ENCODE assay signal across 19 cellular contexts in the genomic region with DNA sequence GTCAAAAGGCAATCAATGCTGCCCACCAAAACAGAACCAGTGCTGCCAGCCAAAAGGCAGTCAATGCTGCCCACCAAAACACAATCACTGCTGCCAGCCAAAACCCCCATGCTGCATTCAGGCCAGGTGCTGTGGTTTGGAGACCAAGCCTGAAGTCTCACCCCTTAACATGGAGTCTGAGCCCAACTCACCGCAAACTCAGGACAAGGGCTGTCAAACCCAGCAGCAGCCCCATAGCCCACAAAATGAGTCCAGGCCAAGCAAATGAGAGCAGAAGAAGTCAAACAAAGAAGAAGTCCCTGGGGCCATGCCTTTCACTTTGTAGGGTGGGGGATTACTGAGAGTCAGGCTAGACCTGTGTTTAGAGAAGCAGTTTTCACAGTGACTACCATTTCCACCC. TPM values are rescaled to one million over a fixed set of nuclear protein-coding genes. Genes with fewer than 3 reads are reported as not detected.
A peak's percentile ranks its signal among the peaks of the same experiment; 100 is the strongest.
DNase-seq lines count a peak whose midpoint lies in the region; ATAC-seq and TF ChIP-seq lines count a peak whose summit lies in the region.
"Had no signal": no experiment of that assay in that cellular context is flagged by ENCODE, and none has a peak within 500 bp of the region (broad histone marks: within the 10 kb centered on the region; RNA-seq: fewer than 3 reads in every experiment).

No MANE protein-coding gene starts in this region.

- H2AFZ ChIP-seq in SK-N-SH (ENCODE audit: low read depth) = peak overlapping the region; percentile 4; the same call in 1 of the 2 replicates

- POLR2A ChIA-PET in SK-N-SH (lab: Yijun Ruan, JAX) = no interaction called here

- H3K27ac ChIP-seq in SK-N-SH (ENCODE audit: low read depth in 2 of 2, low read length in 1 of 2) (peak overlapping the region in 1 of 2 experiments; percentile 89; a peak in 2 of 4 replicates), RWPE2 (ENCODE audit: poor library complexity, severe bottlenecking) (peak overlapping the region; percentile 68), esophagus muscularis mucosa (replicated peaks in 1 of 4) (peak overlapping the region; percentile 42 to 67 (median 64))
- H3K27ac ChIP-seq: 22Rv1; BLaER1 treated with 17β-estradiol and CSF1 and Interleukin-3, amounts not matched to agents 10 nM and 100 nM had no signal

- no peak overlapping the region for H3K4me3 ChIP-seq in SK-N-SH (ENCODE audit: low read depth in 2 of 2, low read length in 1 of 2)
- H3K4me3 ChIP-seq in RWPE2 (ENCODE audit: severe bottlenecking) = no peak overlapping the region
- H3K4me3 ChIP-seq in esophagus muscularis mucosa = no peak overlapping the region
- peak overlapping the region; percentile 1 for H3K4me3 ChIP-seq in skeletal muscle satellite cell (ENCODE audit: low read length)
- H3K4me3 ChIP-seq: BLaER1 treated with 17β-estradiol and CSF1 and Interleukin-3, amounts not matched to agents 10 nM and 100 nM had no signal

- H4K20me1 ChIP-seq in SK-N-SH (ENCODE audit: insufficient read depth) = no peaks in the 10 kb centered on the region
- H4K20me1 ChIP-seq: BLaER1 treated with 17β-estradiol and CSF1 and Interleukin-3, amounts not matched to agents 10 nM and 100 nM had no signal

- H3K27me3 Mint-ChIP-seq in progenitor cell of endocrine pancreas = no peaks in the 10 kb centered on the region

- WGBS in SK-N-SH (ENCODE audit: low lambda C conversion rate) = no CpG with 5 or more reads among the region's 1 CpG
- WGBS in esophagus muscularis mucosa = no CpG with 5 or more reads among the region's 1 CpG

- no peaks in the 10 kb centered on the region for H3K27me3 ChIP-seq in SK-N-SH (ENCODE audit: insufficient read depth)
- no peaks in the 10 kb centered on the region for H3K27me3 ChIP-seq in RWPE2 (ENCODE audit: insufficient read depth, poor library complexity, severe bottlenecking)
- H3K27me3 ChIP-seq in esophagus muscularis mucosa = no peaks in the 10 kb centered on the region
- no peaks in the 10 kb centered on the region for H3K27me3 ChIP-seq in skeletal muscle satellite cell (ENCODE audit: control insufficient read depth, insufficient read depth, low read length)
- H3K27me3 ChIP-seq: BLaER1 treated with 17β-estradiol and CSF1 and Interleukin-3, amounts not matched to agents 10 nM and 100 nM had no signal

- H3K9me3 ChIP-seq in SK-N-SH (no peaks in the 10 kb centered on the region), RWPE2 (ENCODE audit: severe bottlenecking) (no peaks in the 10 kb centered on the region), esophagus muscularis mucosa (no peaks in the 10 kb centered on the region), skeletal muscle satellite cell (replicated peaks; ENCODE audit: low read length) (no peaks in the 10 kb centered on the region)
- H3K9me3 ChIP-seq: BLaER1 treated with 17β-estradiol and CSF1 and Interleukin-3, amounts not matched to agents 10 nM and 100 nM had no signal

- TF ChIP-seq CTCF in SK-N-SH (IDR thresholded peaks at IDR 0.05) (no peak), RWPE2 (IDR thresholded peaks at IDR 0.05; ENCODE audit: poor library complexity, severe bottlenecking) (no peak), esophagus muscularis mucosa (IDR thresholded peaks at IDR 0.05) (no peak), progenitor cell of endocrine pancreas (IDR thresholded peaks at IDR 0.05; ENCODE audit: unreplicated experiment) (no peak)

- peaks cover 0 to 32% of the 10 kb centered on the region in 2 experiments; a peak in 2 of 4 replicates for H3K4me1 ChIP-seq in SK-N-SH (ENCODE audit: control insufficient read depth in 1 of 2, insufficient read depth in 2 of 2, low read depth in 1 of 2, low read length in 1 of 2)
- peaks cover 54% of the 10 kb centered on the region for H3K4me1 ChIP-seq in RWPE2 (ENCODE audit: insufficient read depth, poor library complexity, severe bottlenecking)
- peaks cover 0 to 39% (median 37%) of the 10 kb centered on the region in 4 donors for H3K4me1 ChIP-seq in esophagus muscularis mucosa
- peaks cover 21% of the 10 kb centered on the region for H3K4me1 ChIP-seq in skeletal muscle satellite cell (ENCODE audit: control insufficient read depth, insufficient read depth, low read length)

- peaks cover 22% of the 10 kb centered on the region for H3F3A ChIP-seq in SK-N-SH (replicated peaks; ENCODE audit: insufficient read depth)

- H3K4me3 Mint-ChIP-seq in progenitor cell of endocrine pancreas (ENCODE audit: low read depth) = no peak overlapping the region
- H3K4me3 Mint-ChIP-seq: CD4-positive, CD25-positive, alpha-beta regulatory T cell had no signal

- no peaks in the 10 kb centered on the region for H3K36me3 Mint-ChIP-seq in progenitor cell of endocrine pancreas (ENCODE audit: insufficient read depth)
- H3K36me3 Mint-ChIP-seq: CD4-positive, CD25-positive, alpha-beta regulatory T cell had no signal

- DNase-seq in SK-N-SH = no peak
- no peak for DNase-seq in RWPE2 (ENCODE audit: low spot score)
- no peak for DNase-seq in esophagus muscularis mucosa (ENCODE audit: extremely low spot score)
- DNase-seq in NK-92 (lab: John Stamatoyannopoulos, UW; ENCODE audit: unreplicated experiment) = no peak
- DNase-seq in kidney tubule cell (ENCODE audit: low spot score) = no peak
- DNase-seq in progenitor cell of endocrine pancreas (ENCODE audit: low spot score, unreplicated experiment) = no peak
- DNase-seq: Calu3; CD4-positive, CD25-positive, alpha-beta regulatory T cell; DMS 273 treated with DMSO at 0.1 percent for 48 hours; DMS79 had no signal

- H3K4me2 ChIP-seq in SK-N-SH = peak overlapping the region; percentile 66
- peak overlapping the region; percentile 34 for H3K4me2 ChIP-seq in skeletal muscle satellite cell (ENCODE audit: low read length)

- H3K9ac ChIP-seq in SK-N-SH (peak overlapping the region; percentile 22; the same call in 1 of the 2 replicates), skeletal muscle satellite cell (ENCODE audit: low read depth, low read length) (no peak overlapping the region)
- H3K9ac ChIP-seq: BLaER1 treated with 17β-estradiol and CSF1 and Interleukin-3, amounts not matched to agents 10 nM and 100 nM had no signal

- TF ChIP-seq RAD21 in SK-N-SH (IDR thresholded peaks at IDR 0.05; ENCODE audit: low read length) = no peak

- H3K79me2 ChIP-seq in SK-N-SH (ENCODE audit: insufficient read depth) = no peaks in the 10 kb centered on the region

- intact Hi-C loops in esophagus muscularis mucosa (cut with DNase I) = loop anchor here (5.0 kb wide), 1 partner anchor 338 kb away; no protein-coding TSS in a partner anchor

- ATAC-seq in SK-N-SH treated with all-trans-retinoic acid at 6 μM for 48 hours (no peak), RWPE2 (ENCODE audit: low read depth) (no peak)
- ATAC-seq: HCT116, HepG2 had no signal

- no peak for TF ChIP-seq EP300 in SK-N-SH (IDR thresholded peaks at IDR 0.05; ENCODE audit: borderline replicate concordance in 1 of 2, low read depth in 1 of 2, low read length in 1 of 2)
- TF ChIP-seq EP300 in esophagus muscularis mucosa (IDR thresholded peaks at IDR 0.05) = no peak

- no peak for TF ChIP-seq POLR2A in esophagus muscularis mucosa (IDR thresholded peaks at IDR 0.05; ENCODE audit: low read depth)

- no peak overlapping the region for H3K27ac Mint-ChIP-seq in progenitor cell of endocrine pancreas
- H3K27ac Mint-ChIP-seq: CD4-positive, CD25-positive, alpha-beta regulatory T cell had no signal

- H3K36me3 ChIP-seq in SK-N-SH (replicated peaks in 1 of 2; ENCODE audit: control insufficient read depth in 1 of 2, insufficient read depth in 2 of 2, low read length in 1 of 2) (no peaks in the 10 kb centered on the region), RWPE2 (ENCODE audit: low read depth) (no peaks in the 10 kb centered on the region), esophagus muscularis mucosa (no peaks in the 10 kb centered on the region), skeletal muscle satellite cell (ENCODE audit: insufficient read depth, low read length) (no peaks in the 10 kb centered on the region)
- H3K36me3 ChIP-seq: BLaER1 treated with 17β-estradiol and CSF1 and Interleukin-3, amounts not matched to agents 10 nM and 100 nM had no signal

- peaks cover 49% of the 10 kb centered on the region for H3K9me3 Mint-ChIP-seq in progenitor cell of endocrine pancreas (ENCODE audit: low read depth)

- no peaks in the 10 kb centered on the region for H3K9me2 ChIP-seq in SK-N-SH

- no peaks in the 10 kb centered on the region for H3K4me1 Mint-ChIP-seq in progenitor cell of endocrine pancreas (ENCODE audit: low read depth)

- CTCF ChIA-PET in SK-N-SH (lab: Yijun Ruan, JAX) = no interaction called here

TF ChIP-seq in SK-N-SH, 30 proteins besides CTCF, POLR2A, EP300 and RAD21 (continues in another document):
- no peak for TF ChIP-seq TEAD4 (IDR thresholded peaks at IDR 0.05; ENCODE audit: borderline replicate concordance, insufficient read depth)

TF ChIP-seq in SK-N-SH treated with all-trans-retinoic acid at 6 μM for 48 hours, 23 proteins besides CTCF, POLR2A, EP300 and RAD21 (continues in another document):
- TF ChIP-seq BACH2 (CRISPR knock-in tag; IDR thresholded peaks at IDR 0.05; ENCODE audit: borderline replicate concordance) (no peak), SNAI2 (CRISPR knock-in tag; IDR thresholded peaks at IDR 0.05) (no peak)

RNA-seq across cellular contexts. Expression of gene SMCP, which starts 6.4 kb away (rescaled TPM):
- polyA plus RNA-seq in SK-N-SH (2012; rRNA removed) = not detected in 2 replicates
- not detected in 2 replicates for polyA plus RNA-seq in SK-N-SH (2012; cell fraction: cytosol; rRNA removed)
- polyA plus RNA-seq in SK-N-SH (2012; cell fraction: nucleus; rRNA removed) = not detected in 2 replicates
- total RNA-seq in esophagus muscularis mucosa (not detected), progenitor cell of endocrine pancreas (not detected in 2 replicates)
- total RNA-seq in skeletal muscle satellite cell (2012; rRNA removed) = not detected in 2 replicates
- total RNA-seq: A673; Calu3; CD4-positive, CD25-positive, alpha-beta regulatory T cell; G401; H4; HepG2 had no signal
- polyA plus RNA-seq: CD4-positive, CD25-positive, alpha-beta regulatory T cell; HepG2 had no signal

RNA-seq across cellular contexts. Expression of gene IVL, which starts 23.8 kb away (rescaled TPM):
- polyA plus RNA-seq in SK-N-SH (2012; rRNA removed) = 0.64 and 0.86 TPM in 2 replicates
- polyA plus RNA-seq in SK-N-SH (2012; cell fraction: cytosol; rRNA removed) = 0.42 TPM in 2 replicates
- 0.83 and 1.1 TPM in 2 replicates for polyA plus RNA-seq in SK-N-SH (2012; cell fraction: nucleus; rRNA removed)
- total RNA-seq in esophagus muscularis mucosa = not detected
- not detected in 2 replicates for total RNA-seq in skeletal muscle satellite cell (2012; rRNA removed)
- total RNA-seq in progenitor cell of endocrine pancreas = not detected in 2 replicates
- total RNA-seq: A673; CD4-positive, CD25-positive, alpha-beta regulatory T cell; G401; H4; HepG2 had no signal
- polyA plus RNA-seq: CD4-positive, CD25-positive, alpha-beta regulatory T cell; HepG2 had no signal

RNA-seq across cellular contexts. Expression of gene LCE7A, which starts 24.7 kb away (rescaled TPM):
- not detected in 2 replicates for polyA plus RNA-seq in SK-N-SH (2012; rRNA removed)
- polyA plus RNA-seq in SK-N-SH (2012; cell fraction: cytosol; rRNA removed) = not detected in 2 replicates
- not detected in 2 replicates for polyA plus RNA-seq in SK-N-SH (2012; cell fraction: nucleus; rRNA removed)
- total RNA-seq in esophagus muscularis mucosa (not detected), progenitor cell of endocrine pancreas (not detected in 2 replicates)
- total RNA-seq in skeletal muscle satellite cell (2012; rRNA removed) = not detected in 2 replicates
- total RNA-seq: A673; Calu3; CD4-positive, CD25-positive, alpha-beta regulatory T cell; G401; H4; HepG2 had no signal
- polyA plus RNA-seq: CD4-positive, CD25-positive, alpha-beta regulatory T cell; HepG2 had no signal

RNA-seq across cellular contexts. Expression of gene LCE6A, which starts 41.9 kb away (rescaled TPM):
- not detected in 2 replicates for polyA plus RNA-seq in SK-N-SH (2012; rRNA removed)
- polyA plus RNA-seq in SK-N-SH (2012; cell fraction: cytosol; rRNA removed) = not detected in 2 replicates
- not detected in 2 replicates for polyA plus RNA-seq in SK-N-SH (2012; cell fraction: nucleus; rRNA removed)
- total RNA-seq in esophagus muscularis mucosa (not detected), progenitor cell of endocrine pancreas (not detected in 2 replicates)
- not detected in 2 replicates for total RNA-seq in skeletal muscle satellite cell (2012; rRNA removed)
- total RNA-seq: A673; Calu3; CD4-positive, CD25-positive, alpha-beta regulatory T cell; G401; H4; HepG2 had no signal
- polyA plus RNA-seq: CD4-positive, CD25-positive, alpha-beta regulatory T cell; HepG2 had no signal

RNA-seq across cellular contexts. Expression of gene LCE1A, which starts 57.2 kb away (rescaled TPM):
- polyA plus RNA-seq in SK-N-SH (2012; rRNA removed) = not detected in 2 replicates
- polyA plus RNA-seq in SK-N-SH (2012; cell fraction: cytosol; rRNA removed) = not detected in 2 replicates
- polyA plus RNA-seq in SK-N-SH (2012; cell fraction: nucleus; rRNA removed) = not detected in 2 replicates
- not detected for total RNA-seq in esophagus muscularis mucosa
- total RNA-seq in skeletal muscle satellite cell (2012; rRNA removed) = not detected in 2 replicates
- total RNA-seq in progenitor cell of endocrine pancreas = not detected in 2 replicates
- total RNA-seq: A673; Calu3; CD4-positive, CD25-positive, alpha-beta regulatory T cell; G401; H4; HepG2 had no signal
- polyA plus RNA-seq: CD4-positive, CD25-positive, alpha-beta regulatory T cell; HepG2 had no signal
